8 cellular contexts compared by ENCODE assay signal in genomic region chr14:102524026-102524450, GRCh38. TPM values are rescaled to one million over a fixed set of nuclear protein-coding genes. Genes with fewer than 3 reads are reported as not detected.
DNase-seq lines count a peak whose midpoint lies in the region; ATAC-seq, FAIRE-seq and TF ChIP-seq lines count a peak whose summit lies in the region.

No MANE protein-coding gene starts in this region.

- peak overlapping the region; percentile 72 for H2AFZ ChIP-seq in GM12878 (ENCODE audit: control insufficient read depth, low read depth, low read length)

- H3K9me3 Mint-ChIP-seq in CD8-positive, alpha-beta memory T cell = no peaks in the 10 kb centered on the region
- H3K9me3 Mint-ChIP-seq in natural killer cell = no peaks in the 10 kb centered on the region

- no peaks in the 10 kb centered on the region for H3K36me3 ChIP-seq in CD8-positive, alpha-beta memory T cell (ENCODE audit: insufficient read depth, low read length)
- H3K36me3 ChIP-seq in GM12878 (ENCODE audit: control insufficient read depth in 2 of 2, insufficient read depth in 2 of 2, low read length in 1 of 2) = no peaks in the 10 kb centered on the region

- H3K4me1 Mint-ChIP-seq in CD8-positive, alpha-beta memory T cell = peaks cover 22 to 31% (median 31%) of the 10 kb centered on the region in 3 donors
- H3K4me1 Mint-ChIP-seq in natural killer cell = peaks cover 16 to 31% of the 10 kb centered on the region in 2 donors

- BruUV-seq in GM12878 (replicated peaks; lab: Mats Ljungman, UMichigan) = no TSS peak

- POLR2A ChIA-PET in CD8-positive, alpha-beta memory T cell (lab: Charles Lee) = interaction anchor here (2.0 kb wide), 1 partner anchor 67 kb away, joined by 5 read pairs; no protein-coding TSS in a partner anchor
- POLR2A ChIA-PET in GM12878 (lab: Charles Lee) = interaction anchor here (0.6 to 1.2 kb wide), 3 partner anchors 68 to 715 kb away, joined by 3 to 6 read pairs (median 4); no protein-coding TSS in a partner anchor
- POLR2A ChIA-PET in GM10248 (lab: Yijun Ruan, JAX) = interaction anchor here (0.5 to 0.8 kb wide), 2 partner anchors 394 to 867 kb away, joined by 3 read pairs; no protein-coding TSS in a partner anchor

- CTCF ChIA-PET in CD8-positive, alpha-beta memory T cell (lab: Charles Lee) = interaction anchor here (0.8 to 3.8 kb wide), 10 partner anchors 8 to 348 kb away, joined by 3 to 21 read pairs (median 4); no protein-coding TSS in a partner anchor
- CTCF ChIA-PET in GM12878 (lab: Yijun Ruan, JAX) = interaction anchor here (1.0 to 3.4 kb wide), 19 partner anchors 13 to 392 kb away, joined by 3 to 25 read pairs (median 4); partner anchors contain the start of gene ZNF839
- CTCF ChIA-PET in GM10248 (lab: Yijun Ruan, JAX) = interaction anchor here (0.8 to 3.1 kb wide), 30 partner anchors 9 to 520 kb away, joined by 3 to 25 read pairs (median 4); partner anchors contain the start of genes ANKRD9 and ZNF839

- TF ChIP-seq RAD21 in GM12878 (IDR thresholded peaks at IDR 0.05; ENCODE audit: insufficient read depth, low read depth, low read length) = no peak

- in situ Hi-C loops in GM12878 (cut with MboI) = no loop called here

- TF ChIP-seq EP300 in GM12878 (IDR thresholded peaks at IDR 0.05; ENCODE audit: borderline replicate concordance in 1 of 2, control insufficient read depth in 1 of 2, low read depth in 2 of 2, low read length in 2 of 2) = no peak

- H3K27me3 ChIP-seq in CD8-positive, alpha-beta memory T cell (ENCODE audit: insufficient read depth, low read length, poor library complexity, severe bottlenecking) = no peaks in the 10 kb centered on the region
- no peaks in the 10 kb centered on the region for H3K27me3 ChIP-seq in GM12878 (replicated peaks in 1 of 2; ENCODE audit: control insufficient read depth in 2 of 2, insufficient read depth in 2 of 2, low read length in 1 of 2)

- H3K27ac ChIP-seq in CD8-positive, alpha-beta memory T cell (ENCODE audit: low read depth, low read length) = no peak overlapping the region
- no peak overlapping the region for H3K27ac ChIP-seq in GM12878 (ENCODE audit: control insufficient read depth, insufficient read depth)

- no peaks in the 10 kb centered on the region for H3K79me2 ChIP-seq in GM12878 (ENCODE audit: control insufficient read depth, insufficient read depth, low read length)

- no peaks in the 10 kb centered on the region for H3K9me3 ChIP-seq in CD8-positive, alpha-beta memory T cell (ENCODE audit: low read length)
- H3K9me3 ChIP-seq in GM12878 (replicated peaks; ENCODE audit: control insufficient read depth, insufficient read depth, low read length) = no peaks in the 10 kb centered on the region

- SMC1A ChIA-PET in GM12878 (lab: Charles Lee; ENCODE audit: uncharacterized antibody, unreplicated experiment) = interaction anchor here (0.8 to 3.5 kb wide), 10 partner anchors 65 to 246 kb away, joined by 3 to 20 read pairs (median 3); no protein-coding TSS in a partner anchor

- peaks cover 18% of the 10 kb centered on the region for H3K4me1 ChIP-seq in CD8-positive, alpha-beta memory T cell (ENCODE audit: insufficient read depth, low read length)
- H3K4me1 ChIP-seq in GM12878 (ENCODE audit: control insufficient read depth, insufficient read depth, low read length) = no peaks in the 10 kb centered on the region; the same call in 1 of the 2 replicates

- no peak for FAIRE-seq in GM12878 (lab: Jason Lieb, UNC)
- FAIRE-seq in D721Med (lab: Jason Lieb, UNC) = no peak

- H3K27me3 Mint-ChIP-seq in CD8-positive, alpha-beta memory T cell = no peaks in the 10 kb centered on the region
- no peaks in the 10 kb centered on the region for H3K27me3 Mint-ChIP-seq in natural killer cell (ENCODE audit: low read depth in 2 of 2)

- DNase-seq in CD8-positive, alpha-beta memory T cell = no peak
- DNase-seq in GM12878 (ENCODE audit: low read depth, low spot score) (no peak), natural killer cell (no peak), D721Med (ENCODE audit: insufficient read length, low spot score) (no peak), NCI-H526 treated with DMSO at 0.1 percent for 48 hours (lab: John Stamatoyannopoulos, UW) (no peak), CD1c-positive myeloid dendritic cell (ENCODE audit: extremely low spot score) (no peak), GM10248 (ENCODE audit: extremely low spot score) (no peak)

- no peaks in the 10 kb centered on the region for H3K36me3 Mint-ChIP-seq in CD8-positive, alpha-beta memory T cell
- no peaks in the 10 kb centered on the region for H3K36me3 Mint-ChIP-seq in natural killer cell

- peak overlapping the region; percentile 62 for H3K4me2 ChIP-seq in GM12878 (ENCODE audit: control insufficient read depth, insufficient read depth)

- intact Hi-C loops in GM12878 (cut with micrococcal nuclease; ENCODE audit: unreplicated experiment) = loop anchor here (2.0 to 10.0 kb wide), 4 partner anchors 69 to 391 kb away; partner anchors contain the start of genes RCOR1 and TRAF3
- intact Hi-C loops in natural killer cell (cut with micrococcal nuclease) = loop anchor here (2.0 kb wide), 1 partner anchor 67 kb away; no protein-coding TSS in a partner anchor

- H3K4me3 Mint-ChIP-seq in CD8-positive, alpha-beta memory T cell = peak overlapping the region; percentile 60 to 96 (median 89)
- H3K4me3 Mint-ChIP-seq in natural killer cell = peak overlapping the region; percentile 74

- peak overlapping the region; percentile 71 for H3K4me3 ChIP-seq in CD8-positive, alpha-beta memory T cell (ENCODE audit: low read length)
- H3K4me3 ChIP-seq in GM12878 = 0 out of 2 replicates have a peak overlapping the region, but pooled peaks have one; percentile 28

- TF ChIP-seq POLR2A in GM12878 (IDR thresholded peaks at IDR 0.05; ENCODE audit: low read depth, low read length) = no peak

- peak overlapping the region in 6 of 8 donors; percentile 27 to 98 (median 76) for H3K27ac Mint-ChIP-seq in CD8-positive, alpha-beta memory T cell
- peak overlapping the region in 1 of 2 donors; percentile 95 for H3K27ac Mint-ChIP-seq in natural killer cell

- WGBS in GM12878 (ENCODE audit: insufficient coverage, insufficient replicate concordance, low lambda C conversion rate, missing lambda C conversion rate) = 66% methylated on average over 11 of the region's 11 CpGs

- no peaks in the 10 kb centered on the region for H4K20me1 ChIP-seq in GM12878 (ENCODE audit: control insufficient read depth, insufficient read depth)

- no peak for TF ChIP-seq CTCF in GM12878 (IDR thresholded peaks at IDR 0.05 in 2 of 3, conservative IDR thresholded peaks at IDR 0.05 in 1 of 3; ENCODE audit: control insufficient read depth in 2 of 3, extremely low read depth in 1 of 3, insufficient read depth in 1 of 3, low read depth in 3 of 3, low read length in 3 of 3)
- no peak for TF ChIP-seq CTCF in natural killer cell (IDR thresholded peaks at IDR 0.05)
- TF ChIP-seq CTCF in D721Med (IDR thresholded peaks at IDR 0.05; ENCODE audit: insufficient read depth, missing control alignments) = no peak
- no peak for TF ChIP-seq CTCF in GM10248 (IDR thresholded peaks at IDR 0.05; ENCODE audit: control extremely low read depth, extremely low read depth, low read depth, missing control alignments)

- peak overlapping the region; percentile 55; the same call in 1 of the 2 replicates for H3K9ac ChIP-seq in GM12878 (ENCODE audit: control insufficient read depth, insufficient read depth, low read length)

- RAD21 ChIA-PET in GM12878 (lab: Charles Lee; ENCODE audit: unreplicated experiment) = interaction anchor here (0.9 to 2.7 kb wide), 15 partner anchors 37 to 378 kb away, joined by 3 to 16 read pairs (median 4); no protein-coding TSS in a partner anchor

- ATAC-seq in HG02973 (IDR thresholded peaks at IDR 0.05; ENCODE audit: unreplicated experiment) (peak; percentile 1), GM12878 (no peak), natural killer cell (no peak)

TF ChIP-seq in GM12878, 131 proteins besides CTCF, POLR2A, EP300 and RAD21 (continues in another document):
- TF ChIP-seq E4F1 (IDR thresholded peaks at IDR 0.05; ENCODE audit: borderline replicate concordance, partially characterized antibody) = no peak

RNA-seq across cellular contexts. Expression of gene ANKRD9, which starts 14.5 kb away (rescaled TPM):
- 10 to 100 TPM; 10.1 to 12.1 TPM for total RNA-seq in CD8-positive, alpha-beta memory T cell
- polyA plus RNA-seq in CD8-positive, alpha-beta memory T cell = 1.3 TPM
- 1.9 and 2.2 TPM in 2 replicates for total RNA-seq in GM12878 (2013; cell fraction: nucleolus; rRNA removed)
- 1.8 and 3.3 TPM in 2 replicates for total RNA-seq in GM12878 (2014; rRNA removed)
- 0.54 and 0.78 TPM in 2 replicates for total RNA-seq in GM12878 (2014; rRNA removed; fragmentation: Illumina TruSeq; extraction: Trizol)
- total RNA-seq in GM12878 (2021) = 3.6 and 4.4 TPM in 2 replicates
- 0.45 TPM for polyA plus RNA-seq in GM12878 (2011; ENCODE audit: low read depth)
- polyA plus RNA-seq in GM12878 (2011; rRNA removed) = 0.33 and 0.43 TPM in 2 replicates
- 0.58 and 1.0 TPM in 2 replicates for polyA plus RNA-seq in GM12878 (2011; cell fraction: cytosol; rRNA removed)
- polyA plus RNA-seq in GM12878 (2011; cell fraction: nucleus; rRNA removed) = 2.4 and 2.8 TPM in 2 replicates
- 1.4 and 2.2 TPM in 2 replicates for polyA plus RNA-seq in GM12878 (2012)
- 0.30 and 0.43 TPM in 2 replicates for polyA plus RNA-seq in GM12878 (2014; fragmentation: Illumina TruSeq; extraction: Trizol)
- polyA plus RNA-seq in GM12878 (2014; fragmentation: Nextera tagmentation; extraction: Ambion mirVana) = under 1 TPM; 0.03 to 0.04 TPM
- polyA plus RNA-seq in GM12878 (2014; rRNA removed) = 3.2 and 3.4 TPM in 2 replicates
- under 1 TPM; 0.44 to 0.74 TPM for polyA plus RNA-seq in GM12878 (2016; fragmentation: Nextera tagmentation; extraction: Ambion mirVana)
- polyA minus RNA-seq in GM12878 (2011; rRNA and poly(A)+ RNA removed) = 0.26 and 0.29 TPM in 2 replicates
- polyA minus RNA-seq in GM12878 (2011; cell fraction: cytosol; rRNA and poly(A)+ RNA removed) = 0.80 and 1.7 TPM in 2 replicates
- polyA minus RNA-seq in GM12878 (2011; cell fraction: nucleus; rRNA and poly(A)+ RNA removed) = 0.36 and 0.86 TPM in 2 replicates
- total RNA-seq in natural killer cell = 10 to 100 TPM in 1 of 3 donors, 1 to 10 TPM in 2; 4.0 to 11.0 (median 9.6) TPM
